Comparison of ENCODE assay signal across 10 cellular contexts in the genomic region with DNA sequence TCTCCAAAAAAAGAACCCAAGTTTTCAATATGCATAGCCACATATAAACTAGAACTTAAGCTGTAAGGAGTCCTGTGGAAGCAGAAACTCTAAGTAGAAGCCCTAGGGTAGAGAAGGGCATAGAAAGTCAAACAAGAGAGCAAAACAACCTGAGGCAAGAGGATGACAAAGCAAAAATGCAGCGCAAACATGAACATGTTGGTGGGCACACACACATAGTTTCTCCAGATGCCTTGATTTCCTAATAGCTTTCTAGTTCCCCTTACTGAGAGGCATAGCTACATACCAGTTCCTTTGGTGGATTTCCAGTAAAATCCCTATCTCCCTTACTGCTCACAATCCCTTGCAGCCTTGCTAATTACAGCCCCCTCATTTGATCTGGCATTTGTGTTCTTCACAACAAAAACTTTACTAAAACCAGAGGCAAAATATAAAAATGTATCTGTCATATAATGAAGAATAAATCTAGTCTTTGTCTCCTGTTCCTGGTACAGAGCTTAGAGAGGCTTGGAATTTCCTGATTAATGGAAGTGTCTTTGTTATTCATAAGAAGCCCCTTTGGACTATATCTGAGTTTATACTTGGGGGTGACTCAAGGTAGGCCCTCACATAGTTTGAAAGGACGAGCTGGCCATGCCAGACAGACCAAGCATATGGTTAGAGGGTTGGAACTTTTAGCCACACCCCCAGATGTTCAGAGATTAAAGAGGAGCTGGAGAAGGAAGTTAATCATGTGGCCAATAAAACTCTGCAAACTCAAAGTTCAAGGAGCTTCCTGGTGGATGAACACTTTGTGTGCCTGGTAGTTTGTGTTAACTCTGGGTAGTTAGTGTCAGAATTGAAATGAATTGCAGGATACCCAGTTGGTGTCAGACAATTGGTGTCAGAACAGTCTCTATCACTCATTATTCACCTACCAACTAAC. TPM values are rescaled to one million over a fixed set of nuclear protein-coding genes. Genes with fewer than 3 reads are reported as not detected.
DNase-seq lines count a peak whose midpoint lies in the region; ATAC-seq and TF ChIP-seq lines count a peak whose summit lies in the region.
"Had no signal": no experiment of that assay in that cellular context is flagged by ENCODE, and none has a peak within 500 bp of the region (broad histone marks: within the 10 kb centered on the region; RNA-seq: fewer than 3 reads in every experiment).

No MANE protein-coding gene starts in this region.

- ATAC-seq in upper lobe of right lung (peak; percentile 82), SK-N-SH treated with all-trans-retinoic acid at 6 μM for 48 hours (no peak; the same call in 2 of the 3 replicates)

- peaks cover 13% of the 10 kb centered on the region for H3K4me1 Mint-ChIP-seq in activated naive CD4-positive, alpha-beta T cell treated with anti-CD3 and anti-CD28 coated beads, Interleukin-2, amount 50 U/mL, for 24 hours

- H3K4me3 Mint-ChIP-seq in activated naive CD4-positive, alpha-beta T cell treated with anti-CD3 and anti-CD28 coated beads, Interleukin-2, amount 50 U/mL, for 24 hours = no peak overlapping the region
- H3K4me3 Mint-ChIP-seq: natural killer cell had no signal

- no peaks in the 10 kb centered on the region for H3K9me3 Mint-ChIP-seq in activated naive CD4-positive, alpha-beta T cell treated with anti-CD3 and anti-CD28 coated beads, Interleukin-2, amount 50 U/mL, for 24 hours
- H3K9me3 Mint-ChIP-seq: natural killer cell had no signal

- DNase-seq in activated naive CD4-positive, alpha-beta T cell (lab: John Stamatoyannopoulos, UW) = no peak
- DNase-seq in astrocyte of the hippocampus (ENCODE audit: low read depth, low spot score) (peak; percentile 34), upper lobe of right lung (no peak), GM19240 (ENCODE audit: insufficient read length, low spot score) (no peak)
- DNase-seq in activated CD4-positive, CD25-positive, alpha-beta regulatory T cell (lab: John Stamatoyannopoulos, UW) = no peak
- DNase-seq: natural killer cell, NCI-H526 had no signal

- H3K9ac ChIP-seq in iPS-18a (ENCODE audit: low read length) = no peak overlapping the region

- peak overlapping the region; percentile 3 for H3K27ac ChIP-seq in iPS-18a (ENCODE audit: low read length)
- H3K27ac ChIP-seq in upper lobe of right lung = peak overlapping the region; percentile 24

- peaks cover 6% of the 10 kb centered on the region for H3K36me3 Mint-ChIP-seq in activated naive CD4-positive, alpha-beta T cell treated with anti-CD3 and anti-CD28 coated beads, Interleukin-2, amount 50 U/mL, for 24 hours
- H3K36me3 Mint-ChIP-seq: natural killer cell had no signal

- intact Hi-C loops in upper lobe of right lung (cut with DNase I) = no loop called here

- H3K4me3 ChIP-seq in iPS-18a (ENCODE audit: low read length) = no peak overlapping the region
- no peak overlapping the region for H3K4me3 ChIP-seq in upper lobe of right lung

- no peaks in the 10 kb centered on the region for H3K27me3 ChIP-seq in iPS-18a (ENCODE audit: control insufficient read depth, insufficient read depth, low read length)
- no peaks in the 10 kb centered on the region for H3K27me3 ChIP-seq in upper lobe of right lung

- H3K27ac Mint-ChIP-seq in activated naive CD4-positive, alpha-beta T cell treated with anti-CD3 and anti-CD28 coated beads, Interleukin-2, amount 50 U/mL, for 24 hours = peak overlapping the region; percentile 46

- H3K4me1 ChIP-seq in iPS-18a (ENCODE audit: control insufficient read depth, low read depth, low read length) (peaks cover 38% of the 10 kb centered on the region), upper lobe of right lung (peaks cover 18% of the 10 kb centered on the region)

- TF ChIP-seq CTCF in upper lobe of right lung (IDR thresholded peaks at IDR 0.05) = no peak

- no peaks in the 10 kb centered on the region for H3K9me3 ChIP-seq in iPS-18a (ENCODE audit: control insufficient read depth, low read depth, low read length)
- H3K9me3 ChIP-seq in upper lobe of right lung = no peaks in the 10 kb centered on the region

- peaks cover 14% of the 10 kb centered on the region for H3K36me3 ChIP-seq in iPS-18a (ENCODE audit: control insufficient read depth, low read depth, low read length)
- H3K36me3 ChIP-seq in upper lobe of right lung = peaks cover 4% of the 10 kb centered on the region

- no peaks in the 10 kb centered on the region for H3K27me3 Mint-ChIP-seq in activated naive CD4-positive, alpha-beta T cell treated with anti-CD3 and anti-CD28 coated beads, Interleukin-2, amount 50 U/mL, for 24 hours

TF ChIP-seq in SK-N-SH treated with all-trans-retinoic acid at 6 μM for 48 hours, 23 proteins besides CTCF, POLR2A, EP300 and RAD21 (continues in another document):
- TF ChIP-seq ZFP30 (CRISPR knock-in tag; IDR thresholded peaks at IDR 0.05) (no peak), PPARA (CRISPR knock-in tag; IDR thresholded peaks at IDR 0.05; ENCODE audit: borderline replicate concordance) (no peak), ZFP3 (CRISPR knock-in tag; IDR thresholded peaks at IDR 0.05) (no peak), ZNF70 (CRISPR knock-in tag; IDR thresholded peaks at IDR 0.05) (no peak), BACH2 (CRISPR knock-in tag; IDR thresholded peaks at IDR 0.05; ENCODE audit: borderline replicate concordance) (no peak), ISL1 (CRISPR knock-in tag; IDR thresholded peaks at IDR 0.05) (no peak), TCF4 (CRISPR knock-in tag; IDR thresholded peaks at IDR 0.05; ENCODE audit: borderline replicate concordance) (no peak), ESRRG (CRISPR knock-in tag; IDR thresholded peaks at IDR 0.05) (no peak), RARB (CRISPR knock-in tag; IDR thresholded peaks at IDR 0.05) (no peak), ARNTL (CRISPR knock-in tag; IDR thresholded peaks at IDR 0.05; ENCODE audit: borderline replicate concordance, low read depth) (no peak), CSDC2 (CRISPR knock-in tag; IDR thresholded peaks at IDR 0.05) (no peak), TOX (CRISPR knock-in tag; IDR thresholded peaks at IDR 0.05; ENCODE audit: borderline replicate concordance) (no peak)
- TF ChIP-seq, protein P1, sequence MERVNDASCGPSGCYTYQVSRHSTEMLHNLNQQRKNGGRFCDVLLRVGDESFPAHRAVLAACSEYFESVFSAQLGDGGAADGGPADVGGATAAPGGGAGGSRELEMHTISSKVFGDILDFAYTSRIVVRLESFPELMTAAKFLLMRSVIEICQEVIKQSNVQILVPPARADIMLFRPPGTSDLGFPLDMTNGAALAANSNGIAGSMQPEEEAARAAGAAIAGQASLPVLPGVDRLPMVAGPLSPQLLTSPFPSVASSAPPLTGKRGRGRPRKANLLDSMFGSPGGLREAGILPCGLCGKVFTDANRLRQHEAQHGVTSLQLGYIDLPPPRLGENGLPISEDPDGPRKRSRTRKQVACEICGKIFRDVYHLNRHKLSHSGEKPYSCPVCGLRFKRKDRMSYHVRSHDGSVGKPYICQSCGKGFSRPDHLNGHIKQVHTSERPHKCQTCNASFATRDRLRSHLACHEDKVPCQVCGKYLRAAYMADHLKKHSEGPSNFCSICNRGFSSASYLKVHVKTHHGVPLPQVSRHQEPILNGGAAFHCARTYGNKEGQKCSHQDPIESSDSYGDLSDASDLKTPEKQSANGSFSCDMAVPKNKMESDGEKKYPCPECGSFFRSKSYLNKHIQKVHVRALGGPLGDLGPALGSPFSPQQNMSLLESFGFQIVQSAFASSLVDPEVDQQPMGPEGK (CRISPR knock-in tag; IDR thresholded peaks at IDR 0.05; ENCODE audit: borderline replicate concordance) = no peak
- TF ChIP-seq, protein P2, sequence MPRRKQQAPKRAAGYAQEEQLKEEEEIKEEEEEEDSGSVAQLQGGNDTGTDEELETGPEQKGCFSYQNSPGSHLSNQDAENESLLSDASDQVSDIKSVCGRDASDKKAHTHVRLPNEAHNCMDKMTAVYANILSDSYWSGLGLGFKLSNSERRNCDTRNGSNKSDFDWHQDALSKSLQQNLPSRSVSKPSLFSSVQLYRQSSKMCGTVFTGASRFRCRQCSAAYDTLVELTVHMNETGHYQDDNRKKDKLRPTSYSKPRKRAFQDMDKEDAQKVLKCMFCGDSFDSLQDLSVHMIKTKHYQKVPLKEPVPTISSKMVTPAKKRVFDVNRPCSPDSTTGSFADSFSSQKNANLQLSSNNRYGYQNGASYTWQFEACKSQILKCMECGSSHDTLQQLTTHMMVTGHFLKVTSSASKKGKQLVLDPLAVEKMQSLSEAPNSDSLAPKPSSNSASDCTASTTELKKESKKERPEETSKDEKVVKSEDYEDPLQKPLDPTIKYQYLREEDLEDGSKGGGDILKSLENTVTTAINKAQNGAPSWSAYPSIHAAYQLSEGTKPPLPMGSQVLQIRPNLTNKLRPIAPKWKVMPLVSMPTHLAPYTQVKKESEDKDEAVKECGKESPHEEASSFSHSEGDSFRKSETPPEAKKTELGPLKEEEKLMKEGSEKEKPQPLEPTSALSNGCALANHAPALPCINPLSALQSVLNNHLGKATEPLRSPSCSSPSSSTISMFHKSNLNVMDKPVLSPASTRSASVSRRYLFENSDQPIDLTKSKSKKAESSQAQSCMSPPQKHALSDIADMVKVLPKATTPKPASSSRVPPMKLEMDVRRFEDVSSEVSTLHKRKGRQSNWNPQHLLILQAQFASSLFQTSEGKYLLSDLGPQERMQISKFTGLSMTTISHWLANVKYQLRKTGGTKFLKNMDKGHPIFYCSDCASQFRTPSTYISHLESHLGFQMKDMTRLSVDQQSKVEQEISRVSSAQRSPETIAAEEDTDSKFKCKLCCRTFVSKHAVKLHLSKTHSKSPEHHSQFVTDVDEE (CRISPR knock-in tag; IDR thresholded peaks at IDR 0.05) = no peak
- TF ChIP-seq, protein P3, sequence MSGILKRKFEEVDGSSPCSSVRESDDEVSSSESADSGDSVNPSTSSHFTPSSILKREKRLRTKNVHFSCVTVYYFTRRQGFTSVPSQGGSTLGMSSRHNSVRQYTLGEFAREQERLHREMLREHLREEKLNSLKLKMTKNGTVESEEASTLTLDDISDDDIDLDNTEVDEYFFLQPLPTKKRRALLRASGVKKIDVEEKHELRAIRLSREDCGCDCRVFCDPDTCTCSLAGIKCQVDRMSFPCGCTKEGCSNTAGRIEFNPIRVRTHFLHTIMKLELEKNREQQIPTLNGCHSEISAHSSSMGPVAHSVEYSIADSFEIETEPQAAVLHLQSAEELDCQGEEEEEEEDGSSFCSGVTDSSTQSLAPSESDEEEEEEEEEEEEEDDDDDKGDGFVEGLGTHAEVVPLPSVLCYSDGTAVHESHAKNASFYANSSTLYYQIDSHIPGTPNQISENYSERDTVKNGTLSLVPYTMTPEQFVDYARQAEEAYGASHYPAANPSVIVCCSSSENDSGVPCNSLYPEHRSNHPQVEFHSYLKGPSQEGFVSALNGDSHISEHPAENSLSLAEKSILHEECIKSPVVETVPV (CRISPR knock-in tag; IDR thresholded peaks at IDR 0.05) = no peak

RNA-seq across cellular contexts. Expression of a gene that starts 52.7 kb away (rescaled TPM):
- total RNA-seq in upper lobe of right lung = not detected
- total RNA-seq: natural killer cell had no signal
